ENCODE assay signal across 8 cellular contexts in genomic region chr17:72556944-72557826, GRCh38.
DNase-seq lines count a peak whose midpoint lies in the region; ATAC-seq, FAIRE-seq and TF ChIP-seq lines count a peak whose summit lies in the region.

No MANE protein-coding gene starts in this region.

- FAIRE-seq in HepG2 (lab: Jason Lieb, UNC) = peak; percentile 93

- TF ChIP-seq CTCF in GM12874 (IDR thresholded peaks at IDR 0.05; ENCODE audit: insufficient read depth, low read depth, low read length) = peak; percentile 87
- peak; percentile 97 for TF ChIP-seq CTCF in HepG2 (CRISPR knock-in tag; IDR thresholded peaks at IDR 0.05)

- no peaks in the 10 kb centered on the region for H3K27me3 ChIP-seq in HepG2 (ENCODE audit: control insufficient read depth in 1 of 2, insufficient read depth in 2 of 2, low read length in 2 of 2)

- intact Hi-C loops in HepG2 (cut with micrococcal nuclease; ENCODE audit: unreplicated experiment) = loop anchor here (5.0 kb wide), 1 partner anchor 425 kb away; no protein-coding TSS in a partner anchor

- 65% methylated on average over 20 of the region's 24 CpGs for WGBS in HepG2 (ENCODE audit: low lambda C conversion rate)

- no peak overlapping the region for H3K9ac ChIP-seq in HepG2 (ENCODE audit: insufficient read depth, low read depth, low read length)

- peaks cover 51% of the 10 kb centered on the region for H4K20me1 ChIP-seq in HepG2 (ENCODE audit: insufficient read depth, low read length)

- H3K4me2 ChIP-seq in HepG2 (ENCODE audit: low read depth, low read length) = no peak overlapping the region

- H2AFZ ChIP-seq in HepG2 (ENCODE audit: low read length) = no peak overlapping the region

- no peak overlapping the region for H3K4me3 ChIP-seq in HepG2 (replicated peaks in 1 of 3; ENCODE audit: insufficient read depth in 1 of 3, low read depth in 2 of 3, low read length in 3 of 3)

- no peak overlapping the region for H3K27ac ChIP-seq in HepG2 (ENCODE audit: extremely low read length, insufficient read depth, low read length)

- ATAC-seq in HG03097 (IDR thresholded peaks at IDR 0.05; ENCODE audit: low FRiP score, unreplicated experiment) = peak; percentile 71
- peak; percentile 86 for ATAC-seq in HepG2
- no peak for ATAC-seq in GM18519 (IDR thresholded peaks at IDR 0.05; ENCODE audit: low FRiP score, unreplicated experiment)

- H3K4me1 ChIP-seq in HepG2 (ENCODE audit: insufficient read depth, low read length) = peaks cover 23% of the 10 kb centered on the region

- in situ Hi-C loops in HepG2 (cut with HindIII; ENCODE audit: extremely low pct_ligation_motif_present, low pct_unique_long_range_greater_than_20kb) = loop anchor here (25.0 kb wide), 1 partner anchor 380 kb away; no protein-coding TSS in a partner anchor

- POLR2A ChIA-PET in HepG2 (lab: Yijun Ruan, JAX) = interaction anchor here (0.6 to 1.3 kb wide), 10 partner anchors 23 to 632 kb away, joined by 3 to 11 read pairs (median 5); partner anchors contain the start of gene SOX9

- no peaks in the 10 kb centered on the region for H3K9me3 ChIP-seq in HepG2 (ENCODE audit: low read length)

- TSS peak; percentile 31 for BruUV-seq in HepG2 (replicated peaks; lab: Mats Ljungman, UMichigan)

- TF ChIP-seq RAD21 in HepG2 (CRISPR knock-in tag; IDR thresholded peaks at IDR 0.05) = peak; percentile 96

- H3K79me2 ChIP-seq in HepG2 (ENCODE audit: insufficient read depth, low read length) = peaks cover 92% of the 10 kb centered on the region

- no peaks in the 10 kb centered on the region; a peak in 1 of 5 replicates for H3K36me3 ChIP-seq in HepG2 (replicated peaks in 1 of 2; ENCODE audit: control insufficient read depth in 1 of 2, insufficient read depth in 2 of 2, low read length in 2 of 2)

- TF ChIP-seq EP300 in HepG2 (IDR thresholded peaks at IDR 0.05; ENCODE audit: low read depth in 2 of 2, low read length in 2 of 2) = no peak
- no peak for TF ChIP-seq EP300 in HepG2 (CRISPR knock-in tag; IDR thresholded peaks at IDR 0.05; ENCODE audit: borderline replicate concordance)

- CTCF ChIA-PET in HepG2 (lab: Yijun Ruan, JAX; ENCODE audit: low intra/inter-chr PET ratio, low total read pairs) = interaction anchor here (1.2 to 1.8 kb wide), 5 partner anchors 35 to 599 kb away, joined by 3 to 17 read pairs (median 3); no protein-coding TSS in a partner anchor

- TF ChIP-seq POLR2A in HepG2 (IDR thresholded peaks at IDR 0.05; ENCODE audit: insufficient read depth in 1 of 2, low read depth in 2 of 2, low read length in 2 of 2) = no peak

- DNase-seq in NCI-H345 treated with DMSO at 0.1 percent for 48 hours (lab: John Stamatoyannopoulos, UW; ENCODE audit: unreplicated experiment) = peak; percentile 85
- peak; percentile 21 for DNase-seq in activated CD4-positive, CD25-positive, alpha-beta regulatory T cell treated with anti-CD3 and anti-CD28 coated beads, Interleukin-2, amount 50 U/mL, for 16 hours (ENCODE audit: low read depth, low spot score)
- DNase-seq in central memory CD4-positive, alpha-beta T cell = peak; percentile 34
- DNase-seq in HepG2 (ENCODE audit: low spot score) = peak; percentile 81
- peak; percentile 10 for DNase-seq in stimulated activated CD8-positive, alpha-beta memory T cell treated with anti-CD3 and anti-CD28 coated beads, Interleukin-12 subunit alpha, Interleukin-12 subunit beta, amount 100 ng/mL, for 4 hours (ENCODE audit: low read depth)

TF ChIP-seq in HepG2, 621 proteins besides CTCF, POLR2A, EP300 and RAD21 (continues in another document):
- TF ChIP-seq ZSCAN30 (CRISPR knock-in tag; IDR thresholded peaks at IDR 0.05) (no peak), ZNF652 (CRISPR knock-in tag; IDR thresholded peaks at IDR 0.05; ENCODE audit: borderline replicate concordance, low read depth) (0 out of 2 replicates have a peak, but pooled peaks have one; percentile 11), HDAC1 (CRISPR knock-in tag; IDR thresholded peaks at IDR 0.05) (no peak), ZNF766 (CRISPR knock-in tag; IDR thresholded peaks at IDR 0.05; ENCODE audit: borderline replicate concordance) (no peak), GLI4 (CRISPR knock-in tag; IDR thresholded peaks at IDR 0.05; ENCODE audit: borderline replicate concordance) (no peak), WIZ (CRISPR knock-in tag; IDR thresholded peaks at IDR 0.05) (no peak), AFF4 (CRISPR knock-in tag; IDR thresholded peaks at IDR 0.05) (no peak), ISX (CRISPR knock-in tag; conservative IDR thresholded peaks at IDR 0.05) (no peak), ZNF747 (CRISPR knock-in tag; IDR thresholded peaks at IDR 0.05; ENCODE audit: borderline replicate concordance) (0 out of 2 replicates have a peak, but pooled peaks have one; percentile 32), GPN1 (CRISPR knock-in tag; IDR thresholded peaks at IDR 0.05; ENCODE audit: borderline replicate concordance) (no peak), IRF2 (CRISPR knock-in tag; IDR thresholded peaks at IDR 0.05) (no peak), ZNF513 (CRISPR knock-in tag; conservative IDR thresholded peaks at IDR 0.05) (no peak), ZNF576 (CRISPR knock-in tag; IDR thresholded peaks at IDR 0.05) (peak; percentile 99), POLR2AphosphoS5 (IDR thresholded peaks at IDR 0.05; ENCODE audit: low read depth, low read length) (no peak), HMGXB3 (CRISPR knock-in tag; IDR thresholded peaks at IDR 0.05; ENCODE audit: borderline replicate concordance) (no peak)

Comparison
In these comparisons a context has a peak if more than half of its experiments do, and no peak if none do; other contexts are left out.
1. DNase-seq: peak in every context shown above with its lines; median percentile 85 in NCI-H345 treated with DMSO at 0.1 percent for 48 hours; 81 in HepG2; 34 in central memory CD4-positive, alpha-beta T cell; 21 in activated CD4-positive, CD25-positive, alpha-beta regulatory T cell treated with anti-CD3 and anti-CD28 coated beads, Interleukin-2, amount 50 U/mL, for 16 hours; 10 in stimulated activated CD8-positive, alpha-beta memory T cell treated with anti-CD3 and anti-CD28 coated beads, Interleukin-12 subunit alpha, Interleukin-12 subunit beta, amount 100 ng/mL, for 4 hours.